Comparison of ENCODE assay signal across 14 cellular contexts in genomic region chr2:3522851-3523481, GRCh38. TPM values are rescaled to one million over a fixed set of nuclear protein-coding genes. Genes with fewer than 3 reads are reported as not detected.
DNase-seq lines count a peak whose midpoint lies in the region; ATAC-seq, FAIRE-seq and TF ChIP-seq lines count a peak whose summit lies in the region.
"Had no signal": no experiment of that assay in that cellular context is flagged by ENCODE, and none has a peak within 500 bp of the region (broad histone marks: within the 10 kb centered on the region; RNA-seq: fewer than 3 reads in every experiment).

No MANE protein-coding gene starts in this region.

- WGBS in small intestine, 3 donors: 26 to 57% (median 36%) methylated on average over 15 of the region's 15 CpGs

- DNase-seq in DMS 273 (lab: John Stamatoyannopoulos, UW; ENCODE audit: unreplicated experiment): peak; percentile 90
- no peak for DNase-seq in adipocyte (ENCODE audit: low read depth)
- peak; percentile 54 for DNase-seq in left cardiac atrium
- DNase-seq in small intestine: peak; percentile 31
- DNase-seq in germinal center (ENCODE audit: low spot score): no peak
- DNase-seq in AML-193 (lab: John Stamatoyannopoulos, UW): no peak
- DNase-seq in D721Med (ENCODE audit: insufficient read length, low spot score): no peak
- no peak for DNase-seq in NCI-H2107 (lab: John Stamatoyannopoulos, UW)
- DNase-seq: activated gamma-delta T cell; CD8-positive, alpha-beta T cell; hypothalamus; mucosa of descending colon; NCI-H1417 treated with DMSO at 0.1 percent for 48 hours had no signal

- H3K9me3 ChIP-seq in adipocyte (ENCODE audit: control insufficient read depth, low read length) (no peaks in the 10 kb centered on the region), small intestine (ENCODE audit: control insufficient read depth, low read depth) (no peaks in the 10 kb centered on the region)
- H3K9me3 ChIP-seq: mucosa of descending colon had no signal

- peak overlapping the region; percentile 0 to 74 for H3K27ac ChIP-seq in small intestine (ENCODE audit: low read depth in 1 of 2, low read length in 1 of 2)

- no peak for FAIRE-seq in small intestine (lab: Jason Lieb, UNC)
- no peak for FAIRE-seq in D721Med (lab: Jason Lieb, UNC)
- FAIRE-seq: H1 had no signal

- H3K27me3 ChIP-seq in adipocyte (replicated peaks; ENCODE audit: control insufficient read depth, insufficient read depth, low read length) (no peaks in the 10 kb centered on the region), small intestine (ENCODE audit: control insufficient read depth in 2 of 2, insufficient read depth in 2 of 2, low read length in 2 of 2) (no peaks in the 10 kb centered on the region)

- H3K9ac ChIP-seq in adipocyte (ENCODE audit: low read length): peak overlapping the region; percentile 35

- H3K4me1 ChIP-seq in adipocyte (ENCODE audit: control insufficient read depth, insufficient read depth, low read length): peaks cover 31% of the 10 kb centered on the region
- H3K4me1 ChIP-seq in small intestine (ENCODE audit: control insufficient read depth in 2 of 2, insufficient read depth in 1 of 2, low read depth in 1 of 2, low read length in 1 of 2): peaks cover 8 to 10% of the 10 kb centered on the region in 2 donors

- H3K36me3 ChIP-seq in adipocyte (ENCODE audit: control insufficient read depth, insufficient read depth, low read length, severe bottlenecking) (no peaks in the 10 kb centered on the region), small intestine (ENCODE audit: control insufficient read depth in 2 of 2, insufficient read depth in 2 of 2, low read length in 2 of 2) (no peaks in the 10 kb centered on the region)

- intact Hi-C loops in left cardiac atrium (cut with DNase I): loop anchor here in 1 of 2 donors (5.0 kb wide), 1 partner anchor 61 kb away; no protein-coding TSS in a partner anchor

- H3K4me3 ChIP-seq in adipocyte (ENCODE audit: low read length) (peak overlapping the region; percentile 43), small intestine (ENCODE audit: low read depth in 1 of 2, low read length in 2 of 2) (no peak overlapping the region)
- H3K4me3 ChIP-seq: mucosa of descending colon had no signal

- no peak for TF ChIP-seq CTCF in D721Med (IDR thresholded peaks at IDR 0.05; ENCODE audit: insufficient read depth, missing control alignments)

- ATAC-seq in left cardiac atrium: no peak
- ATAC-seq: CD8-positive, alpha-beta T cell; mucosa of descending colon had no signal

RNA-seq across cellular contexts. Expression of gene ADI1, which starts 3.6 kb away (rescaled TPM):
- 100 to 1,000 TPM; 102 to 128 TPM for total RNA-seq in left cardiac atrium
- 100 to 1,000 TPM in 2 of 3 donors, 10 to 100 TPM in 1; 65.4 to 615 (median 326) TPM for polyA plus RNA-seq in small intestine

RNA-seq across cellular contexts. Expression of gene RNASEH1, which starts 35.2 kb away (rescaled TPM):
- total RNA-seq in left cardiac atrium: 10 to 100 TPM; 17.3 to 22.2 TPM
- 10 to 100 TPM in 1 of 3 donors, 1 to 10 TPM in 2; 5.1 to 16.4 (median 5.6) TPM for polyA plus RNA-seq in small intestine

RNA-seq across cellular contexts. Expression of gene RPS7, which starts 52.1 kb away (rescaled TPM):
- total RNA-seq in left cardiac atrium: 100 to 1,000 TPM; 765 to 811 TPM
- 1,000 to 10,000 TPM; 1,641 to 2,574 (median 2,513) TPM for polyA plus RNA-seq in small intestine

Comparison
In these comparisons a context has a peak if more than half of its experiments do, and no peak if none do; other contexts are left out.
1. DNase-seq: peak in DMS 273 (single experiment), left cardiac atrium (single experiment) and small intestine (single experiment); none in adipocyte (single experiment), germinal center (single experiment), AML-193 (0 of 2), D721Med (single experiment) and NCI-H2107 (single experiment).